In genomic region chr1:53047737-53048344, GRCh38 we compare ENCODE assay signal across 1 cellular context.
TF ChIP-seq lines count a peak whose summit lies in the region.

No MANE protein-coding gene starts in this region.

TF ChIP-seq in HEK293, 187 proteins besides CTCF, POLR2A, EP300 and RAD21 (continued from another document):
- peak; percentile 91 for TF ChIP-seq ZBTB6 (tag by site-specific recombination; IDR thresholded peaks at IDR 0.05)
- TF ChIP-seq ZNF248 (tag by site-specific recombination; IDR thresholded peaks at IDR 0.05): no peak
- no peak for TF ChIP-seq AEBP2 (tag by site-specific recombination; IDR thresholded peaks at IDR 0.05; ENCODE audit: borderline replicate concordance)
- TF ChIP-seq ZFHX2 (tag by site-specific recombination; conservative IDR thresholded peaks at IDR 0.05): no peak
- 0 out of 2 replicates have a peak, but pooled peaks have one; percentile 13 for TF ChIP-seq KLF17 (tag by site-specific recombination; IDR thresholded peaks at IDR 0.05)
- TF ChIP-seq ZBTB44 (tag by site-specific recombination; IDR thresholded peaks at IDR 0.05): no peak
- TF ChIP-seq ZXDB (tag by site-specific recombination; IDR thresholded peaks at IDR 0.05): peak; percentile 40; the same call in 1 of the 2 replicates
- TF ChIP-seq ZNF623 (tag by site-specific recombination; IDR thresholded peaks at IDR 0.05): no peak
- no peak for TF ChIP-seq PRDM4 (tag by site-specific recombination; IDR thresholded peaks at IDR 0.05)
- no peak for TF ChIP-seq ZNF768 (tag by site-specific recombination; IDR thresholded peaks at IDR 0.05)
- no peak for TF ChIP-seq ZSCAN4 (tag by site-specific recombination; IDR thresholded peaks at IDR 0.05)
- peak; percentile 39; the same call in 1 of the 2 replicates for TF ChIP-seq SP7 (tag by site-specific recombination; IDR thresholded peaks at IDR 0.05)
- TF ChIP-seq ZNF558 (tag by site-specific recombination; IDR thresholded peaks at IDR 0.05): no peak
- TF ChIP-seq SP2 (tag by site-specific recombination; IDR thresholded peaks at IDR 0.05): no peak
- no peak for TF ChIP-seq GFI1B (tag by site-specific recombination; IDR thresholded peaks at IDR 0.05)
- no peak for TF ChIP-seq ZBTB21 (tag by site-specific recombination; IDR thresholded peaks at IDR 0.05)
- TF ChIP-seq ZNF449 (tag by site-specific recombination; IDR thresholded peaks at IDR 0.05): no peak
- TF ChIP-seq ZNF501 (tag by site-specific recombination; IDR thresholded peaks at IDR 0.05): no peak
- TF ChIP-seq ZEB2 (tag by site-specific recombination; IDR thresholded peaks at IDR 0.05): no peak
